In genomic region chr4:38562751-38563198, GRCh38 we compare ENCODE assay signal across 11 cellular contexts.
DNase-seq lines count a peak whose midpoint lies in the region; ATAC-seq, FAIRE-seq and TF ChIP-seq lines count a peak whose summit lies in the region.
"Had no signal": no experiment of that assay in that cellular context is flagged by ENCODE, and none has a peak within 500 bp of the region (broad histone marks: within the 10 kb centered on the region; RNA-seq: fewer than 3 reads in every experiment).

No MANE protein-coding gene starts in this region.

- H3K27me3 ChIP-seq in RWPE2 (ENCODE audit: insufficient read depth, poor library complexity, severe bottlenecking) (no peaks in the 10 kb centered on the region), trophoblast cell (ENCODE audit: insufficient read depth, low read length) (no peaks in the 10 kb centered on the region)

- H3K27ac Mint-ChIP-seq in activated CD4-positive, alpha-beta T cell treated with anti-CD3 and anti-CD28 coated beads for 36 hours: no peak overlapping the region
- H3K27ac Mint-ChIP-seq: T-helper 2 cell treated with Interferon-gamma antibody and Interleukin-4, amounts not matched to agents 5 μg/mL and 100 μg/mL, for 36 hours had no signal

- DNase-seq in GM10266 (ENCODE audit: extremely low spot score) (peak; percentile 15), RWPE2 (ENCODE audit: low spot score) (no peak), Right ventricle myocardium superior (peak; percentile 68), trophoblast cell (peak in 1 of 2 donors; percentile 44), GM20000 (ENCODE audit: low spot score) (no peak), kidney (no peak), DMS114 treated with DMSO at 0.1 percent for 48 hours (lab: John Stamatoyannopoulos, UW; ENCODE audit: unreplicated experiment) (no peak)
- no peak for DNase-seq in activated CD4-positive, alpha-beta T cell treated with anti-CD3 and anti-CD28 coated beads for 36 hours
- DNase-seq: NCI-H1105; stimulated activated CD4-positive, alpha-beta T cell treated with anti-CD3 and anti-CD28 coated beads, Interleukin-15, amount 100 ng/mL, for 24 hours had no signal

- no peak overlapping the region for H2AFZ ChIP-seq in trophoblast cell (ENCODE audit: insufficient read depth, low read length, poor library complexity)

- H3K9me3 Mint-ChIP-seq in activated CD4-positive, alpha-beta T cell treated with anti-CD3 and anti-CD28 coated beads for 36 hours (ENCODE audit: low read depth): no peaks in the 10 kb centered on the region
- H3K9me3 Mint-ChIP-seq: T-helper 2 cell treated with Interferon-gamma antibody and Interleukin-4, amounts not matched to agents 5 μg/mL and 100 μg/mL, for 36 hours had no signal

- H3K36me3 Mint-ChIP-seq in activated CD4-positive, alpha-beta T cell treated with anti-CD3 and anti-CD28 coated beads for 36 hours (ENCODE audit: low read depth): no peaks in the 10 kb centered on the region

- peaks cover 49% of the 10 kb centered on the region for H3K4me1 ChIP-seq in RWPE2 (ENCODE audit: insufficient read depth, poor library complexity, severe bottlenecking)
- peaks cover 0 to 4% of the 10 kb centered on the region in 2 experiments for H3K4me1 ChIP-seq in trophoblast cell (ENCODE audit: control insufficient read depth in 1 of 2, insufficient read depth in 2 of 2, low read length in 2 of 2)
- H3K4me1 ChIP-seq in kidney (ENCODE audit: control insufficient read depth in 1 of 2, insufficient read depth in 1 of 2, low read depth in 1 of 2, low read length in 2 of 2): no peaks in the 10 kb centered on the region

- H4K91ac ChIP-seq in trophoblast cell (ENCODE audit: low read depth, low read length): no peak overlapping the region

- no peak overlapping the region for H3K23ac ChIP-seq in trophoblast cell (ENCODE audit: low read length)

- POLR2A ChIA-PET in activated CD4-positive, alpha-beta T cell treated with anti-CD3 and anti-CD28 coated beads for 36 hours (lab: Charles Lee): no interaction called here

- no peaks in the 10 kb centered on the region for H3K79me1 ChIP-seq in trophoblast cell (ENCODE audit: low read length)

- H2BK120ac ChIP-seq in trophoblast cell (ENCODE audit: insufficient read depth, low read length, poor library complexity): no peak overlapping the region

- H3K4me1 Mint-ChIP-seq in activated CD4-positive, alpha-beta T cell treated with anti-CD3 and anti-CD28 coated beads for 36 hours: peaks cover 19% of the 10 kb centered on the region

- H3K9me3 ChIP-seq in RWPE2 (ENCODE audit: severe bottlenecking) (no peaks in the 10 kb centered on the region), trophoblast cell (ENCODE audit: insufficient read depth, low read depth, low read length) (no peaks in the 10 kb centered on the region), kidney (ENCODE audit: control insufficient read depth in 1 of 2, low read length in 2 of 2) (no peaks in the 10 kb centered on the region)

- H3K79me2 ChIP-seq in trophoblast cell (ENCODE audit: control insufficient read depth, insufficient read depth, low read length, poor library complexity): no peaks in the 10 kb centered on the region

- H3K14ac ChIP-seq in trophoblast cell (ENCODE audit: low read length): no peak overlapping the region

- WGBS in trophoblast cell (ENCODE audit: extremely low coverage, insufficient coverage, insufficient read length): no CpG with 5 or more reads among the region's 4 CpGs

- H3K27ac ChIP-seq in RWPE2 (ENCODE audit: poor library complexity, severe bottlenecking) (peak overlapping the region; percentile 5), trophoblast cell (ENCODE audit: low read depth, low read length) (no peak overlapping the region), kidney (ENCODE audit: low read depth in 2 of 2, low read length in 2 of 2) (no peak overlapping the region)

- H3K27me3 Mint-ChIP-seq in activated CD4-positive, alpha-beta T cell treated with anti-CD3 and anti-CD28 coated beads for 36 hours: peaks cover 8% of the 10 kb centered on the region

- no peak overlapping the region for H3K18ac ChIP-seq in trophoblast cell (ENCODE audit: low read length)

- H3K9ac ChIP-seq in trophoblast cell (ENCODE audit: low read length) (no peak overlapping the region), kidney (ENCODE audit: low read length in 2 of 2) (no peak overlapping the region)

- ATAC-seq in RWPE2 (ENCODE audit: low read depth) (no peak), Right ventricle myocardium superior (ENCODE audit: poor library complexity) (peak; percentile 86)
- no peak for ATAC-seq in activated CD4-positive, alpha-beta T cell treated with anti-CD3 and anti-CD28 coated beads for 36 hours

- H3K4me3 Mint-ChIP-seq in activated CD4-positive, alpha-beta T cell treated with anti-CD3 and anti-CD28 coated beads for 36 hours: no peak overlapping the region
- H3K4me3 Mint-ChIP-seq: T-helper 2 cell treated with Interferon-gamma antibody and Interleukin-4, amounts not matched to agents 5 μg/mL and 100 μg/mL, for 36 hours had no signal

- H2AK5ac ChIP-seq in trophoblast cell (ENCODE audit: low read length): no peak overlapping the region

- CTCF ChIA-PET in activated CD4-positive, alpha-beta T cell treated with anti-CD3 and anti-CD28 coated beads for 36 hours (lab: Charles Lee): interaction anchor here (1.0 kb wide), 1 partner anchor 243 kb away, joined by 3 read pairs; no protein-coding TSS in a partner anchor

- H3K4me2 ChIP-seq in trophoblast cell (ENCODE audit: low read length): no peak overlapping the region

- H2BK5ac ChIP-seq in trophoblast cell (ENCODE audit: low read depth, low read length, poor library complexity): no peak overlapping the region

- H3K4me3 ChIP-seq in RWPE2 (ENCODE audit: severe bottlenecking): no peak overlapping the region
- H3K4me3 ChIP-seq in trophoblast cell (ENCODE audit: low read depth, low read length): no peak overlapping the region
- no peak overlapping the region for H3K4me3 ChIP-seq in kidney (ENCODE audit: low read length in 2 of 2)

- TF ChIP-seq CTCF in GM10266 (IDR thresholded peaks at IDR 0.05; ENCODE audit: control insufficient read depth, insufficient read depth, low read depth, missing control alignments) (no peak), RWPE2 (IDR thresholded peaks at IDR 0.05; ENCODE audit: poor library complexity, severe bottlenecking) (no peak), GM20000 (IDR thresholded peaks at IDR 0.05; ENCODE audit: extremely low read depth, missing control alignments) (no peak), kidney (IDR thresholded peaks at IDR 0.05; ENCODE audit: borderline replicate concordance, extremely low read depth, insufficient read depth) (no peak)

- no peak overlapping the region for H2BK12ac ChIP-seq in trophoblast cell (ENCODE audit: low read length)

- intact Hi-C loops in Right ventricle myocardium superior (cut with DNase I): no loop called here
- intact Hi-C loops in activated CD4-positive, alpha-beta T cell treated with anti-CD3 and anti-CD28 coated beads for 36 hours (cut with DNase I, micrococcal nuclease): loop anchor here (5.0 to 10.0 kb wide), 2 partner anchors 108 to 500 kb away; no protein-coding TSS in a partner anchor
- intact Hi-C loops in kidney (cut with DNase I): no loop called here

- H3K36me3 ChIP-seq in RWPE2 (ENCODE audit: low read depth): no peaks in the 10 kb centered on the region
- H3K36me3 ChIP-seq in trophoblast cell (ENCODE audit: control insufficient read depth in 1 of 2, insufficient read depth in 2 of 2, low read length in 2 of 2): no peaks in the 10 kb centered on the region
- H3K36me3 ChIP-seq in kidney (ENCODE audit: control insufficient read depth in 1 of 2, insufficient read depth in 2 of 2, low read length in 2 of 2): no peaks in the 10 kb centered on the region

- H4K12ac ChIP-seq in trophoblast cell (ENCODE audit: low read depth, low read length): no peak overlapping the region

- H3K4ac ChIP-seq in trophoblast cell (ENCODE audit: low read depth, low read length): no peak overlapping the region

- no peak for FAIRE-seq in kidney (lab: Jason Lieb, UNC)

- peak overlapping the region; percentile 22 for H4K8ac ChIP-seq in trophoblast cell (ENCODE audit: low read depth, low read length)

Comparison
In these comparisons a context has a peak if more than half of its experiments do, and no peak if none do; other contexts are left out.
1. DNase-seq: peak in GM10266 (single experiment) and Right ventricle myocardium superior (single experiment); none in RWPE2 (single experiment), GM20000 (single experiment), activated CD4-positive, alpha-beta T cell treated with anti-CD3 and anti-CD28 coated beads for 36 hours (single experiment), kidney (single experiment) and DMS114 treated with DMSO at 0.1 percent for 48 hours (single experiment).
2. intact Hi-C loops: an anchor here in activated CD4-positive, alpha-beta T cell treated with anti-CD3 and anti-CD28 coated beads for 36 hours (5.0 to 10.0 kb wide); none called in Right ventricle myocardium superior and kidney.